In the genomic region with DNA sequence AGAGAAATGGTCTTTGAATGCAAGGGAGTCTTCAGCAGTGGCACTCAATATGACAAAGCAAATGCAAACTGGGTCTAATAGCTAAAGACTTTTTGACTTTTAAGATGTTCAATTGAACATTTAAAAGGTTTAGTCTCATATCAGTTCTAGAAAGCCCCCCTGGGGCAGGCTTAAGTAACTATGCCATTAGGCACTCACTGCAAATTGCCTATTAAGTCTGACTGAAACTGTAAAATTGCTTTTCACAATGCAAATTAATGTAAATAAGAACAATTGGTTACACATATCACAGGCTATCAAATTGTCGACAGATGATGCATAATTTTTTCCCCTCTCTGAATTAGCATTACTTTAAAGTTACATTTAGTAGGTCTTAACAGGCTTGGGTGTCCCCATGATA, we compare ENCODE assay signal across 16 cellular contexts.
A peak's percentile ranks its signal among the peaks of the same experiment; 100 is the strongest.
DNase-seq lines count a peak whose midpoint lies in the region; ATAC-seq and TF ChIP-seq lines count a peak whose summit lies in the region.
"Had no signal": no experiment of that assay in that cellular context is flagged by ENCODE, and none has a peak within 500 bp of the region (broad histone marks: within the 10 kb centered on the region; RNA-seq: fewer than 3 reads in every experiment).

No MANE protein-coding gene starts in this region.

- no peaks in the 10 kb centered on the region for H3F3A ChIP-seq in neural progenitor cell (ENCODE audit: low read depth)

- H3K9ac ChIP-seq in neural progenitor cell: no peak overlapping the region
- H3K9ac ChIP-seq: BLaER1 treated with 17β-estradiol and CSF1 and Interleukin-3, amounts not matched to agents 10 nM and 100 nM had no signal

- H3K4me3 Mint-ChIP-seq in neural progenitor cell: no peak overlapping the region
- H3K4me3 Mint-ChIP-seq: CD4-positive, alpha-beta T cell; H9 had no signal

- no peak overlapping the region for H3K27ac Mint-ChIP-seq in neural progenitor cell
- H3K27ac Mint-ChIP-seq: CD4-positive, alpha-beta T cell; H9 had no signal

- no peaks in the 10 kb centered on the region for H3K36me3 ChIP-seq in neural progenitor cell
- H3K36me3 ChIP-seq: BLaER1 treated with 17β-estradiol and CSF1 and Interleukin-3, amounts not matched to agents 10 nM and 100 nM had no signal

- DNase-seq in NCI-H1417 (lab: John Stamatoyannopoulos, UW) (peak in 2 of 3 experiments; percentile 3 to 25), NCI-H1417 treated with DMSO at 0.1 percent for 48 hours (lab: John Stamatoyannopoulos, UW) (no peak), NCI-H1436 (lab: John Stamatoyannopoulos, UW) (peak; percentile 71), NCI-H526 treated with DMSO at 0.1 percent for 48 hours (lab: John Stamatoyannopoulos, UW) (peak; percentile 26), neural progenitor cell (ENCODE audit: low spot score) (peak; percentile 16), NOMO-1 treated with dmso at 0.1 percent for 144 hours (lab: John Stamatoyannopoulos, UW; ENCODE audit: unreplicated experiment) (no peak)
- DNase-seq: 8988T; ACHN; Calu3; CD4-positive, alpha-beta T cell; DND-41; GDM1; GOT3; H9 had no signal

- no peaks in the 10 kb centered on the region for H3K9me3 ChIP-seq in neural progenitor cell (ENCODE audit: low read depth)
- H3K9me3 ChIP-seq: BLaER1 treated with 17β-estradiol and CSF1 and Interleukin-3, amounts not matched to agents 10 nM and 100 nM had no signal

- no peaks in the 10 kb centered on the region for H3K36me3 Mint-ChIP-seq in neural progenitor cell

- ATAC-seq in HG03378 (IDR thresholded peaks at IDR 0.05; ENCODE audit: unreplicated experiment): no peak

- no peaks in the 10 kb centered on the region for H3K4me1 Mint-ChIP-seq in neural progenitor cell
- H3K4me1 Mint-ChIP-seq: H9 had no signal

- H3K27me3 Mint-ChIP-seq in neural progenitor cell (ENCODE audit: insufficient read depth, low read depth): no peaks in the 10 kb centered on the region
- H3K27me3 Mint-ChIP-seq: CD4-positive, alpha-beta T cell had no signal

- no peak overlapping the region for H3K27ac ChIP-seq in neural progenitor cell
- H3K27ac ChIP-seq: BLaER1 treated with 17β-estradiol and CSF1 and Interleukin-3, amounts not matched to agents 10 nM and 100 nM had no signal

- H3K4me3 ChIP-seq in neural progenitor cell: no peak overlapping the region
- H3K4me3 ChIP-seq: BLaER1 treated with 17β-estradiol and CSF1 and Interleukin-3, amounts not matched to agents 10 nM and 100 nM had no signal

- TF ChIP-seq CTCF in neural progenitor cell (IDR thresholded peaks at IDR 0.05): no peak

- H4K20me1 ChIP-seq in neural progenitor cell (ENCODE audit: low read depth): no peaks in the 10 kb centered on the region
- H4K20me1 ChIP-seq: BLaER1 treated with 17β-estradiol and CSF1 and Interleukin-3, amounts not matched to agents 10 nM and 100 nM had no signal

- H2AFZ ChIP-seq in neural progenitor cell (replicated peaks): no peak overlapping the region

- H3K9me3 Mint-ChIP-seq in neural progenitor cell: no peaks in the 10 kb centered on the region
- H3K9me3 Mint-ChIP-seq: CD4-positive, alpha-beta T cell had no signal

- H3K27me3 ChIP-seq in neural progenitor cell: no peaks in the 10 kb centered on the region
- H3K27me3 ChIP-seq: BLaER1 treated with 17β-estradiol and CSF1 and Interleukin-3, amounts not matched to agents 10 nM and 100 nM had no signal

- no peaks in the 10 kb centered on the region for H3K4me1 ChIP-seq in neural progenitor cell
- H3K4me1 ChIP-seq: BLaER1 treated with 17β-estradiol and CSF1 and Interleukin-3, amounts not matched to agents 10 nM and 100 nM had no signal

- H3K79me2 ChIP-seq in neural progenitor cell (ENCODE audit: low read depth): no peaks in the 10 kb centered on the region

- H3K4me2 ChIP-seq in neural progenitor cell: no peak overlapping the region
- H3K4me2 ChIP-seq: BLaER1 treated with 17β-estradiol and CSF1 and Interleukin-3, amounts not matched to agents 10 nM and 100 nM had no signal

Comparison
In these comparisons a context has a peak if more than half of its experiments do, and no peak if none do; other contexts are left out.
1. DNase-seq: peak in NCI-H1417 (2 of 3), NCI-H1436 (single experiment), NCI-H526 treated with DMSO at 0.1 percent for 48 hours (single experiment) and neural progenitor cell (single experiment); none in NCI-H1417 treated with DMSO at 0.1 percent for 48 hours (single experiment) and NOMO-1 treated with dmso at 0.1 percent for 144 hours (single experiment).